In the genomic region with DNA sequence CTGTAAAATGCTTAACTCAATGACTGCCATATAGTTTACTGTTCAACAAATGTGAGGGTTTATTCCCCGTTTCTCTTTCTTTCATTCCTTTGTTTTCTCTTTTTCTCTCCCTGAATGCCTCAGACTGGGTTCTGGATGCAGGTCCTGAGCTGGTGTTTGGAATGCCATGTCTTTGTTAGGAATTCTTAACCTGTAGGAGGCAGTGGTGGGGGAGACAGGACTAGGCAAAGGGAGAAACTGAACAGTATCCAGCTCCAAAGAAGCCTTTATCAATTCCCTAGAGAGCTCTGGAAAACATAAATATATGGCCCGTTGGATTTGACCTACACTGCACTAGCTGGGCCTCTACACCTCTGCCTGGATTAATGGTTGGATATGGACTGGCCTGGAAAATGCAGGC, we compare ENCODE assay signal across 24 cellular contexts.
"Had no signal": no experiment of that assay in that cellular context is flagged by ENCODE, and none has a peak within 500 bp of the region (broad histone marks: within the 10 kb centered on the region; RNA-seq: fewer than 3 reads in every experiment).

No MANE protein-coding gene starts in this region.

- H3K27me3 ChIP-seq: MG63, SJCRH30 had no signal

- H3K4me1 ChIP-seq: SJCRH30 had no signal

- DNase-seq: IMR-90, Karpas-422, KG1, MG63, NCI-H1092, NCI-H1105 treated with DMSO at 0.1 percent for 48 hours, NCI-H1417 treated with DMSO at 0.1 percent for 48 hours, NCI-H146, NCI-H1694 treated with DMSO at 0.1 percent for 48 hours, NCI-H1930, NCI-H2081, NCI-H2107, NCI-H226, NCI-H446, NCI-H510A, NCI-H524 treated with DMSO at 0.1 percent for 48 hours, NCI-H69, NCI-H774, SHP77 treated with DMSO at 0.1 percent for 48 hours, SJCRH30 had no signal

- H3K4me3 ChIP-seq: MG63, SJCRH30 had no signal

- H3K9me3 ChIP-seq: MG63, SJCRH30 had no signal

- ATAC-seq: HepG2, Panc1, Right ventricle myocardium inferior, SK-N-SH treated with all-trans-retinoic acid at 6 μM for 48 hours had no signal

- H3K36me3 ChIP-seq: MG63, SJCRH30 had no signal

- H3K27ac ChIP-seq: SJCRH30 had no signal
